1 cellular context compared by ENCODE assay signal in the genomic region with DNA sequence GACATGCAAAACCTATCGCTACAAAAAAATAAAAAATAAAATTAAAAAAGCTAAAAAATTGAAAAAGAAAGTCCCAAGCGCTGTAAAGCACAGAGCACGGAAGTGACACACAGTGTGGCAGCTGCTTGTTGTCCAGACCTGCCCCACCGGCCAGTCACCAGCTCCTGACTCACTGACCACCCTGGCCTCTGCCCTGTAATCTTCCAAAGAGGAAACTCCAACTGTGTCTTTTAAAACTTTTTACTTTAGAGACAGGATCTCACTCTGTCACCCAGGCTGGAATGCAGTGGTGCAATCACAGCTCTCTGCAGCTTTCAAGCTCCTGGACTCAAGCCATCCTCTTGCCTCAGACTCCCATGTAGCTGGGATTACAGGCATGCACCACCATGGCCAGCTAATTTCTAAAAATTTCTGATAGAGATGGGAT.
TF ChIP-seq lines count a peak whose summit lies in the region.

No MANE protein-coding gene starts in this region.

TF ChIP-seq in HepG2, 621 proteins besides CTCF, POLR2A, EP300 and RAD21 (continues in another document):
- TF ChIP-seq, protein P1, sequence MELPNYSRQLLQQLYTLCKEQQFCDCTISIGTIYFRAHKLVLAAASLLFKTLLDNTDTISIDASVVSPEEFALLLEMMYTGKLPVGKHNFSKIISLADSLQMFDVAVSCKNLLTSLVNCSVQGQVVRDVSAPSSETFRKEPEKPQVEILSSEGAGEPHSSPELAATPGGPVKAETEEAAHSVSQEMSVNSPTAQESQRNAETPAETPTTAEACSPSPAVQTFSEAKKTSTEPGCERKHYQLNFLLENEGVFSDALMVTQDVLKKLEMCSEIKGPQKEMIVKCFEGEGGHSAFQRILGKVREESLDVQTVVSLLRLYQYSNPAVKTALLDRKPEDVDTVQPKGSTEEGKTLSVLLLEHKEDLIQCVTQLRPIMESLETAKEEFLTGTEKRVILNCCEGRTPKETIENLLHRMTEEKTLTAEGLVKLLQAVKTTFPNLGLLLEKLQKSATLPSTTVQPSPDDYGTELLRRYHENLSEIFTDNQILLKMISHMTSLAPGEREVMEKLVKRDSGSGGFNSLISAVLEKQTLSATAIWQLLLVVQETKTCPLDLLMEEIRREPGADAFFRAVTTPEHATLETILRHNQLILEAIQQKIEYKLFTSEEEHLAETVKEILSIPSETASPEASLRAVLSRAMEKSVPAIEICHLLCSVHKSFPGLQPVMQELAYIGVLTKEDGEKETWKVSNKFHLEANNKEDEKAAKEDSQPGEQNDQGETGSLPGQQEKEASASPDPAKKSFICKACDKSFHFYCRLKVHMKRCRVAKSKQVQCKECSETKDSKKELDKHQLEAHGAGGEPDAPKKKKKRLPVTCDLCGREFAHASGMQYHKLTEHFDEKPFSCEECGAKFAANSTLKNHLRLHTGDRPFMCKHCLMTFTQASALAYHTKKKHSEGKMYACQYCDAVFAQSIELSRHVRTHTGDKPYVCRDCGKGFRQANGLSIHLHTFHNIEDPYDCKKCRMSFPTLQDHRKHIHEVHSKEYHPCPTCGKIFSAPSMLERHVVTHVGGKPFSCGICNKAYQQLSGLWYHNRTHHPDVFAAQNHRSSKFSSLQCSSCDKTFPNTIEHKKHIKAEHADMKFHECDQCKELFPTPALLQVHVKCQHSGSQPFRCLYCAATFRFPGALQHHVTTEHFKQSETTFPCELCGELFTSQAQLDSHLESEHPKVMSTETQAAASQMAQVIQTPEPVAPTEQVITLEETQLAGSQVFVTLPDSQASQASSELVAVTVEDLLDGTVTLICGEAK (IDR thresholded peaks at IDR 0.05), result no peak
- TF ChIP-seq, protein P1 (CRISPR knock-in tag; IDR thresholded peaks at IDR 0.05), result 0 out of 2 replicates have a peak, but pooled peaks have one; percentile 23
- TF ChIP-seq ZNF770 (CRISPR knock-in tag; IDR thresholded peaks at IDR 0.05) (peak; percentile 82), ZNF432 (CRISPR knock-in tag; IDR thresholded peaks at IDR 0.05; ENCODE audit: borderline replicate concordance) (no peak), TCF7 (IDR thresholded peaks at IDR 0.05; ENCODE audit: low read depth) (peak; percentile 28; the same call in 1 of the 2 replicates), NRL (CRISPR knock-in tag; IDR thresholded peaks at IDR 0.05; ENCODE audit: borderline replicate concordance) (no peak), HDAC1 (CRISPR knock-in tag; IDR thresholded peaks at IDR 0.05) (no peak; the same call in none of the 2 replicates), ZNF768 (CRISPR knock-in tag; IDR thresholded peaks at IDR 0.05) (no peak), ZMYM4 (CRISPR knock-in tag; IDR thresholded peaks at IDR 0.05) (0 out of 2 replicates have a peak, but pooled peaks have one; percentile 22), KLF16 (CRISPR knock-in tag; IDR thresholded peaks at IDR 0.05) (0 out of 4 replicates have a peak, but pooled peaks of 1 of the 2 experiments have one; percentile 40), SOX13 (IDR thresholded peaks at IDR 0.05) (no peak), SOX13 (CRISPR knock-in tag; conservative IDR thresholded peaks at IDR 0.05 in 1 of 2, IDR thresholded peaks at IDR 0.05 in 1 of 2) (peak in 1 of 2 experiments; percentile 57; a peak in 2 of 4 replicates), ZMYM3 (CRISPR knock-in tag; IDR thresholded peaks at IDR 0.05) (peak; percentile 77; the same call in 1 of the 2 replicates), KLF6 (CRISPR knock-in tag; IDR thresholded peaks at IDR 0.05) (no peak), ASH2L (IDR thresholded peaks at IDR 0.05; ENCODE audit: insufficient read length, low read depth, low read length) (peak; percentile 30), ZNF83 (CRISPR knock-in tag; IDR thresholded peaks at IDR 0.05; ENCODE audit: borderline replicate concordance) (no peak), GATAD1 (CRISPR knock-in tag; IDR thresholded peaks at IDR 0.05) (no peak), RNF2 (conservative IDR thresholded peaks at IDR 0.05; ENCODE audit: low read depth) (no peak), ZBTB38 (CRISPR knock-in tag; IDR thresholded peaks at IDR 0.05) (no peak; the same call in 1 of the 2 replicates), ZNF251 (CRISPR knock-in tag; IDR thresholded peaks at IDR 0.05) (no peak), RARA (CRISPR knock-in tag; IDR thresholded peaks at IDR 0.05) (peak; percentile 46), ZNF234 (CRISPR knock-in tag; conservative IDR thresholded peaks at IDR 0.05) (no peak), CBX2 (IDR thresholded peaks at IDR 0.05; ENCODE audit: low read depth, low read length) (no peak), CBX2 (CRISPR knock-in tag; IDR thresholded peaks at IDR 0.05; ENCODE audit: low read depth) (no peak), ZNF878 (CRISPR knock-in tag; IDR thresholded peaks at IDR 0.05) (peak; percentile 41; the same call in 1 of the 2 replicates), FOXC1 (CRISPR knock-in tag; IDR thresholded peaks at IDR 0.05; ENCODE audit: borderline replicate concordance) (no peak)
- TF ChIP-seq, protein P2, sequence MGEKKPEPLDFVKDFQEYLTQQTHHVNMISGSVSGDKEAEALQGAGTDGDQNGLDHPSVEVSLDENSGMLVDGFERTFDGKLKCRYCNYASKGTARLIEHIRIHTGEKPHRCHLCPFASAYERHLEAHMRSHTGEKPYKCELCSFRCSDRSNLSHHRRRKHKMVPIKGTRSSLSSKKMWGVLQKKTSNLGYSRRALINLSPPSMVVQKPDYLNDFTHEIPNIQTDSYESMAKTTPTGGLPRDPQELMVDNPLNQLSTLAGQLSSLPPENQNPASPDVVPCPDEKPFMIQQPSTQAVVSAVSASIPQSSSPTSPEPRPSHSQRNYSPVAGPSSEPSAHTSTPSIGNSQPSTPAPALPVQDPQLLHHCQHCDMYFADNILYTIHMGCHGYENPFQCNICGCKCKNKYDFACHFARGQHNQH (CRISPR knock-in tag; IDR thresholded peaks at IDR 0.05), result peak; percentile 60
- TF ChIP-seq, protein P3, sequence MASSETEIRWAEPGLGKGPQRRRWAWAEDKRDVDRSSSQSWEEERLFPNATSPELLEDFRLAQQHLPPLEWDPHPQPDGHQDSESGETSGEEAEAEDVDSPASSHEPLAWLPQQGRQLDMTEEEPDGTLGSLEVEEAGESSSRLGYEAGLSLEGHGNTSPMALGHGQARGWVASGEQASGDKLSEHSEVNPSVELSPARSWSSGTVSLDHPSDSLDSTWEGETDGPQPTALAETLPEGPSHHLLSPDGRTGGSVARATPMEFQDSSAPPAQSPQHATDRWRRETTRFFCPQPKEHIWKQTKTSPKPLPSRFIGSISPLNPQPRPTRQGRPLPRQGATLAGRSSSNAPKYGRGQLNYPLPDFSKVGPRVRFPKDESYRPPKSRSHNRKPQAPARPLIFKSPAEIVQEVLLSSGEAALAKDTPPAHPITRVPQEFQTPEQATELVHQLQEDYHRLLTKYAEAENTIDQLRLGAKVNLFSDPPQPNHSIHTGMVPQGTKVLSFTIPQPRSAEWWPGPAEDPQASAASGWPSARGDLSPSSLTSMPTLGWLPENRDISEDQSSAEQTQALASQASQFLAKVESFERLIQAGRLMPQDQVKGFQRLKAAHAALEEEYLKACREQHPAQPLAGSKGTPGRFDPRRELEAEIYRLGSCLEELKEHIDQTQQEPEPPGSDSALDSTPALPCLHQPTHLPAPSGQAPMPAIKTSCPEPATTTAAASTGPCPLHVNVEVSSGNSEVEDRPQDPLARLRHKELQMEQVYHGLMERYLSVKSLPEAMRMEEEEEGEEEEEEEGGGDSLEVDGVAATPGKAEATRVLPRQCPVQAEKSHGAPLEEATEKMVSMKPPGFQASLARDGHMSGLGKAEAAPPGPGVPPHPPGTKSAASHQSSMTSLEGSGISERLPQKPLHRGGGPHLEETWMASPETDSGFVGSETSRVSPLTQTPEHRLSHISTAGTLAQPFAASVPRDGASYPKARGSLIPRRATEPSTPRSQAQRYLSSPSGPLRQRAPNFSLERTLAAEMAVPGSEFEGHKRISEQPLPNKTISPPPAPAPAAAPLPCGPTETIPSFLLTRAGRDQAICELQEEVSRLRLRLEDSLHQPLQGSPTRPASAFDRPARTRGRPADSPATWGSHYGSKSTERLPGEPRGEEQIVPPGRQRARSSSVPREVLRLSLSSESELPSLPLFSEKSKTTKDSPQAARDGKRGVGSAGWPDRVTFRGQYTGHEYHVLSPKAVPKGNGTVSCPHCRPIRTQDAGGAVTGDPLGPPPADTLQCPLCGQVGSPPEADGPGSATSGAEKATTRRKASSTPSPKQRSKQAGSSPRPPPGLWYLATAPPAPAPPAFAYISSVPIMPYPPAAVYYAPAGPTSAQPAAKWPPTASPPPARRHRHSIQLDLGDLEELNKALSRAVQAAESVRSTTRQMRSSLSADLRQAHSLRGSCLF (CRISPR knock-in tag; IDR thresholded peaks at IDR 0.05; ENCODE audit: borderline replicate concordance), result no peak
- TF ChIP-seq, protein P4, sequence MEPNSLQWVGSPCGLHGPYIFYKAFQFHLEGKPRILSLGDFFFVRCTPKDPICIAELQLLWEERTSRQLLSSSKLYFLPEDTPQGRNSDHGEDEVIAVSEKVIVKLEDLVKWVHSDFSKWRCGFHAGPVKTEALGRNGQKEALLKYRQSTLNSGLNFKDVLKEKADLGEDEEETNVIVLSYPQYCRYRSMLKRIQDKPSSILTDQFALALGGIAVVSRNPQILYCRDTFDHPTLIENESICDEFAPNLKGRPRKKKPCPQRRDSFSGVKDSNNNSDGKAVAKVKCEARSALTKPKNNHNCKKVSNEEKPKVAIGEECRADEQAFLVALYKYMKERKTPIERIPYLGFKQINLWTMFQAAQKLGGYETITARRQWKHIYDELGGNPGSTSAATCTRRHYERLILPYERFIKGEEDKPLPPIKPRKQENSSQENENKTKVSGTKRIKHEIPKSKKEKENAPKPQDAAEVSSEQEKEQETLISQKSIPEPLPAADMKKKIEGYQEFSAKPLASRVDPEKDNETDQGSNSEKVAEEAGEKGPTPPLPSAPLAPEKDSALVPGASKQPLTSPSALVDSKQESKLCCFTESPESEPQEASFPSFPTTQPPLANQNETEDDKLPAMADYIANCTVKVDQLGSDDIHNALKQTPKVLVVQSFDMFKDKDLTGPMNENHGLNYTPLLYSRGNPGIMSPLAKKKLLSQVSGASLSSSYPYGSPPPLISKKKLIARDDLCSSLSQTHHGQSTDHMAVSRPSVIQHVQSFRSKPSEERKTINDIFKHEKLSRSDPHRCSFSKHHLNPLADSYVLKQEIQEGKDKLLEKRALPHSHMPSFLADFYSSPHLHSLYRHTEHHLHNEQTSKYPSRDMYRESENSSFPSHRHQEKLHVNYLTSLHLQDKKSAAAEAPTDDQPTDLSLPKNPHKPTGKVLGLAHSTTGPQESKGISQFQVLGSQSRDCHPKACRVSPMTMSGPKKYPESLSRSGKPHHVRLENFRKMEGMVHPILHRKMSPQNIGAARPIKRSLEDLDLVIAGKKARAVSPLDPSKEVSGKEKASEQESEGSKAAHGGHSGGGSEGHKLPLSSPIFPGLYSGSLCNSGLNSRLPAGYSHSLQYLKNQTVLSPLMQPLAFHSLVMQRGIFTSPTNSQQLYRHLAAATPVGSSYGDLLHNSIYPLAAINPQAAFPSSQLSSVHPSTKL (CRISPR knock-in tag; IDR thresholded peaks at IDR 0.05), result peak; percentile 77
- TF ChIP-seq, protein P5, sequence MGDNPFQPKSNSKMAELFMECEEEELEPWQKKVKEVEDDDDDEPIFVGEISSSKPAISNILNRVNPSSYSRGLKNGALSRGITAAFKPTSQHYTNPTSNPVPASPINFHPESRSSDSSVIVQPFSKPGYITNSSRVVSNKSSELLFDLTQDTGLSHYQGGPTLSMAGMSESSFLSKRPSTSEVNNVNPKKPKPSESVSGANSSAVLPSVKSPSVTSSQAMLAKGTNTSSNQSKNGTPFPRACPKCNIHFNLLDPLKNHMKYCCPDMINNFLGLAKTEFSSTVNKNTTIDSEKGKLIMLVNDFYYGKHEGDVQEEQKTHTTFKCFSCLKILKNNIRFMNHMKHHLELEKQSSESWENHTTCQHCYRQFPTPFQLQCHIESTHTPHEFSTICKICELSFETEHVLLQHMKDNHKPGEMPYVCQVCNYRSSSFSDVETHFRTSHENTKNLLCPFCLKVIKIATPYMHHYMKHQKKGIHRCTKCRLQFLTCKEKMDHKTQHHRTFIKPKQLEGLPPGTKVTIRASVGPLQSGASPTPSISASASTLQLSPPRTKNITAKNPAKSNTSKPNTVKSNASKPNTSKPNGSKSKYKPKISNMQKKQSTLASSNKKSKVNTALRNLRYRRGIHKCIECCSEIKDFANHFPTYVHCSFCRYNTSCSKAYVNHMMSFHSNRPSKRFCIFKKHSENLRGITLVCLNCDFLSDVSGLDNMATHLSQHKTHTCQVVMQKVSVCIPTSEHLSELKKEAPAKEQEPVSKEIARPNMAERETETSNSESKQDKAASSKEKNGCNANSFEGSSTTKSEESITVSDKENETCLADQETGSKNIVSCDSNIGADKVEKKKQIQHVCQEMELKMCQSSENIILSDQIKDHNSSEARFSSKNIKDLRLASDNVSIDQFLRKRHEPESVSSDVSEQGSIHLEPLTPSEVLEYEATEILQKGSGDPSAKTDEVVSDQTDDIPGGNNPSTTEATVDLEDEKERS (CRISPR knock-in tag; IDR thresholded peaks at IDR 0.05), result no peak
